1 cellular context compared by ENCODE assay signal in the genomic region with DNA sequence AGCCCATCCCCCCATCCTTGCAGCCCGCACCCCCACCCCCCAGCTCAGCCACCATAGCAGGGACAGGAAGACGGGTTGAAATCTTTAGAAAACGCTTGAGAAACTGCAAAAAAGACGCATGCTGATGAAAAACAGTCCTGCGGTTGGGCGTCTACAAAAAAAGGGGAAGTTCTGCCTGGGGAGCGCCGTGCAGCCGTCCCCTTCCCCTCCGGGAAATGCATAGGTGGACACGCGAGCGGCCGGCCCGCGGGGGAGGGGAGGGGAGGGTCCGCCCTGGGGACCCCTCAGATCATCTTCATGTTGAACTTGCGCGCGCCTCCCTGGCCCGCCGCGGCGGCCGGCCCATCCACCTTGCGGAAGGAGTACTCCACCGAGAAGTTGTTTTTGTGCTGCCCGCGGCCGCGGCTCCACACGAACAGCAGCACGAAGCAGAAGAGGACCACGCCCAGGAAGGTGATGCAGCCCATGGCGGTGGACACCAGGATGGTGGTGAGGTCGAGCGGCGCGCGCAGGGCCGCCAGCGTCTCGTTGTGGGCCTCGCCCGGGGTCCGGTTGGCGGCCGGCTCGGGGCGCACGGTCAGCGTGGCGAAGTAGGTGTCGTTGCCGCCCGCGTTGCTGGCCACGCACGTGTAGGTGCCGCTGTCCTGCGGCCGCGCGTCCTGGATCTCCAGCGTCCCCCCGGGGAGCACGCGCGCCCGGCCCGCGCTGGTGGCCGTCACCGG.
TF ChIP-seq lines count a peak whose summit lies in the region.

No MANE protein-coding gene starts in this region.

TF ChIP-seq in H1, 55 proteins besides CTCF, POLR2A, EP300 and RAD21:
- TF ChIP-seq CTBP2 (IDR thresholded peaks at IDR 0.05; ENCODE audit: borderline replicate concordance, insufficient read depth, insufficient read length, low read length) (no peak), TAF1 (IDR thresholded peaks at IDR 0.05; ENCODE audit: low read depth, low read length) (0 out of 2 replicates have a peak, but pooled peaks have one; percentile 16), RNF2 (IDR thresholded peaks at IDR 0.05; ENCODE audit: borderline replicate concordance, low read depth, low read length, missing control alignments, poor library complexity, severe bottlenecking) (peak; percentile 8), MAFK (IDR thresholded peaks at IDR 0.05; ENCODE audit: low read depth, low read length) (no peak), EGR1 (IDR thresholded peaks at IDR 0.05; ENCODE audit: borderline replicate concordance, low read depth, low read length) (no peak), JUN (IDR thresholded peaks at IDR 0.05; ENCODE audit: low read depth, low read length) (no peak), RFX5 (IDR thresholded peaks at IDR 0.05; ENCODE audit: borderline replicate concordance, low read depth, low read length) (no peak), CBX8 (IDR thresholded peaks at IDR 0.05; ENCODE audit: borderline replicate concordance, low read depth, low read length) (no peak), SIN3A (conservative IDR thresholded peaks at IDR 0.05 in 1 of 2, IDR thresholded peaks at IDR 0.05 in 1 of 2; ENCODE audit: low read depth in 1 of 2, low read length in 2 of 2) (no peak), CBX5 (IDR thresholded peaks at IDR 0.05; ENCODE audit: low read depth, low read length) (no peak), NRF1 (IDR thresholded peaks at IDR 0.05; ENCODE audit: low read depth, low read length) (no peak), BRCA1 (IDR thresholded peaks at IDR 0.05; ENCODE audit: low read depth, low read length) (no peak), GTF2F1 (IDR thresholded peaks at IDR 0.05; ENCODE audit: borderline replicate concordance, low read depth, low read length) (no peak)
- TF ChIP-seq, protein P1, sequence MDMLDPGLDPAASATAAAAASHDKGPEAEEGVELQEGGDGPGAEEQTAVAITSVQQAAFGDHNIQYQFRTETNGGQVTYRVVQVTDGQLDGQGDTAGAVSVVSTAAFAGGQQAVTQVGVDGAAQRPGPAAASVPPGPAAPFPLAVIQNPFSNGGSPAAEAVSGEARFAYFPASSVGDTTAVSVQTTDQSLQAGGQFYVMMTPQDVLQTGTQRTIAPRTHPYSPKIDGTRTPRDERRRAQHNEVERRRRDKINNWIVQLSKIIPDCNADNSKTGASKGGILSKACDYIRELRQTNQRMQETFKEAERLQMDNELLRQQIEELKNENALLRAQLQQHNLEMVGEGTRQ (IDR thresholded peaks at IDR 0.05; ENCODE audit: low read length): no peak
- TF ChIP-seq, protein P2, sequence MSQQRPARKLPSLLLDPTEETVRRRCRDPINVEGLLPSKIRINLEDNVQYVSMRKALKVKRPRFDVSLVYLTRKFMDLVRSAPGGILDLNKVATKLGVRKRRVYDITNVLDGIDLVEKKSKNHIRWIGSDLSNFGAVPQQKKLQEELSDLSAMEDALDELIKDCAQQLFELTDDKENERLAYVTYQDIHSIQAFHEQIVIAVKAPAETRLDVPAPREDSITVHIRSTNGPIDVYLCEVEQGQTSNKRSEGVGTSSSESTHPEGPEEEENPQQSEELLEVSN (IDR thresholded peaks at IDR 0.05): 0 out of 2 replicates have a peak, but pooled peaks have one; percentile 9
